Comparison of ENCODE assay signal across 8 cellular contexts in genomic region chr12:49945394-49946080, GRCh38. TPM values are rescaled to one million over a fixed set of nuclear protein-coding genes. Genes with fewer than 3 reads are reported as not detected.
A peak's percentile ranks its signal among the peaks of the same experiment; 100 is the strongest.
DNase-seq lines count a peak whose midpoint lies in the region; ATAC-seq lines count a peak whose summit lies in the region.

No MANE protein-coding gene starts in this region.

- H3K27ac ChIP-seq in SJCRH30: no peak overlapping the region
- no peak overlapping the region for H3K27ac ChIP-seq in subcutaneous abdominal adipose tissue (ENCODE audit: low read depth, low read length)

- H3K4me1 ChIP-seq in SJCRH30 (peaks cover 10% of the 10 kb centered on the region; the same call in 1 of the 2 replicates), subcutaneous abdominal adipose tissue (ENCODE audit: control insufficient read depth in 5 of 5, insufficient read depth in 5 of 5, low read length in 5 of 5) (peaks cover 0 to 14% (median 8%) of the 10 kb centered on the region in 5 donors)

- H3K27me3 ChIP-seq in SJCRH30 (no peaks in the 10 kb centered on the region), subcutaneous abdominal adipose tissue (ENCODE audit: control insufficient read depth in 5 of 5, insufficient read depth in 4 of 5, low read length in 5 of 5) (peaks cover 0 to 3% (median 0%) of the 10 kb centered on the region in 5 donors)

- H3K4me3 ChIP-seq in SJCRH30 (no peak overlapping the region), subcutaneous abdominal adipose tissue (ENCODE audit: low read depth in 1 of 5, low read length in 5 of 5) (peak overlapping the region; percentile 25 to 51 (median 39))

- H3K36me3 ChIP-seq in SJCRH30 (no peaks in the 10 kb centered on the region), subcutaneous abdominal adipose tissue (ENCODE audit: control insufficient read depth in 5 of 5, insufficient read depth in 5 of 5, low read length in 5 of 5) (no peaks in the 10 kb centered on the region)

- peak overlapping the region in 2 of 5 donors; percentile 16 to 35 for H3K9ac ChIP-seq in subcutaneous abdominal adipose tissue (ENCODE audit: low read length in 5 of 5)

- ATAC-seq in GM18517 (IDR thresholded peaks at IDR 0.05; ENCODE audit: unreplicated experiment): peak; percentile 77

- H3K9me3 ChIP-seq in SJCRH30 (replicated peaks): no peaks in the 10 kb centered on the region
- H3K9me3 ChIP-seq in subcutaneous abdominal adipose tissue (ENCODE audit: control insufficient read depth in 5 of 5, low read length in 5 of 5): no peaks in the 10 kb centered on the region

- peak; percentile 72 for DNase-seq in A172 (ENCODE audit: low spot score)
- DNase-seq in HT-29 (ENCODE audit: low spot score): peak; percentile 92
- DNase-seq in SJCRH30: peak; percentile 76 to 87
- DNase-seq in activated naive CD4-positive, alpha-beta T cell treated with Interleukin-2 at 50 U/mL for 16 hours: peak; percentile 89
- DNase-seq in glomerular endothelial cell (ENCODE audit: extremely low read depth, low read depth, low spot score): peak; percentile 33
- peak; percentile 67 for DNase-seq in occipital lobe (lab: John Stamatoyannopoulos, UW)

RNA-seq across cellular contexts. Expression of gene AQP2, which starts 5.0 kb away (rescaled TPM):
- total RNA-seq in A172 (2014; rRNA removed; shearing (Covaris generic)): not detected in 2 replicates
- 0.10 and 0.21 TPM in 2 replicates for total RNA-seq in HT-29 (2014; rRNA removed; shearing (Covaris generic))
- total RNA-seq in SJCRH30 (2014; rRNA removed; shearing (Covaris generic)): not detected in 2 replicates
- total RNA-seq in glomerular endothelial cell: not detected in 2 replicates
- not detected for total RNA-seq in occipital lobe

RNA-seq across cellular contexts. Expression of gene AQP5, which starts 16.1 kb away (rescaled TPM):
- total RNA-seq in A172 (2014; rRNA removed; shearing (Covaris generic)): 0.07 TPM in 1 of 2 replicates, not detected in the other
- 109 and 110 TPM in 2 replicates for total RNA-seq in HT-29 (2014; rRNA removed; shearing (Covaris generic))
- 0.18 TPM in 1 of 2 replicates, not detected in the other for total RNA-seq in SJCRH30 (2014; rRNA removed; shearing (Covaris generic))
- not detected in 2 replicates for total RNA-seq in glomerular endothelial cell
- total RNA-seq in occipital lobe: 0.62 TPM

RNA-seq across cellular contexts. Expression of gene AQP6, which starts 27.2 kb away (rescaled TPM):
- total RNA-seq in A172 (2014; rRNA removed; shearing (Covaris generic)): not detected in 2 replicates
- 1.8 and 2.0 TPM in 2 replicates for total RNA-seq in HT-29 (2014; rRNA removed; shearing (Covaris generic))
- total RNA-seq in SJCRH30 (2014; rRNA removed; shearing (Covaris generic)): not detected in 2 replicates
- total RNA-seq in glomerular endothelial cell (not detected in 2 replicates), occipital lobe (0.62 TPM)

RNA-seq across cellular contexts. Expression of gene FAIM2, which starts 41.8 kb away (rescaled TPM):
- not detected in 2 replicates for total RNA-seq in A172 (2014; rRNA removed; shearing (Covaris generic))
- total RNA-seq in HT-29 (2014; rRNA removed; shearing (Covaris generic)): 0.58 and 0.63 TPM in 2 replicates
- total RNA-seq in SJCRH30 (2014; rRNA removed; shearing (Covaris generic)): 0.58 and 0.67 TPM in 2 replicates
- total RNA-seq in glomerular endothelial cell (not detected in 2 replicates), occipital lobe (22.3 TPM)

Comparison
In these comparisons a context has a peak if more than half of its experiments do, and no peak if none do; other contexts are left out.
1. DNase-seq: peak in every context shown above with its lines; median percentile 92 in HT-29; 89 in activated naive CD4-positive, alpha-beta T cell treated with Interleukin-2 at 50 U/mL for 16 hours; 82 in SJCRH30; 72 in A172; 67 in occipital lobe; 33 in glomerular endothelial cell.
2. RNA of gene AQP5, which starts 16.1 kb away (total RNA-seq): 109 to 110 TPM in HT-29; 0.62 TPM in occipital lobe (single experiment), 0.18 TPM in SJCRH30, 0.07 TPM in A172 and not detected in glomerular endothelial cell; every median in the first group is over 10 times any median in the second.